Comparison of ENCODE assay signal across 9 cellular contexts in genomic region chr2:27571681-27572080, GRCh38.
"Had no signal": no experiment of that assay in that cellular context is flagged by ENCODE, and none has a peak within 500 bp of the region (broad histone marks: within the 10 kb centered on the region; RNA-seq: fewer than 3 reads in every experiment).

No MANE protein-coding gene starts in this region.

- DNase-seq: GM23248, GOT3, H7, KG1 had no signal

- H3K4me1 ChIP-seq: HAP-1 had no signal

- H3K4me3 Mint-ChIP-seq: IgD-negative memory B cell had no signal

- H3K36me3 ChIP-seq: HAP-1 had no signal

- H3K27ac ChIP-seq: GM23248, HL-60 had no signal

- ATAC-seq: HCT116, HepG2 had no signal

- H3K9me3 ChIP-seq: HAP-1 had no signal

- H3K4me3 ChIP-seq: GM23248, HAP-1 had no signal

- H3K9ac ChIP-seq: GM23248 had no signal

- H2AFZ ChIP-seq: GM23248 had no signal

- H3K27ac Mint-ChIP-seq: IgD-negative memory B cell had no signal
